Comparison of ENCODE assay signal across 19 cellular contexts in genomic region chr15:28602152-28602551, GRCh38. TPM values are rescaled to one million over a fixed set of nuclear protein-coding genes. Genes with fewer than 3 reads are reported as not detected.
"Had no signal": no experiment of that assay in that cellular context is flagged by ENCODE, and none has a peak within 500 bp of the region (broad histone marks: within the 10 kb centered on the region; RNA-seq: fewer than 3 reads in every experiment).

No MANE protein-coding gene starts in this region.

RNA-seq across cellular contexts. Expression of gene GOLGA6L25, which starts 48.8 kb away (rescaled TPM):
- total RNA-seq: activated naive CD4-positive, alpha-beta T cell treated with anti-CD3 and anti-CD28 coated beads for 36 hours; activated naive CD4-positive, alpha-beta T cell treated with anti-CD3 and anti-CD28 coated beads, Interleukin-2, amount 50 U/mL, for 72 hours; activated naive CD8-positive, alpha-beta T cell treated with anti-CD3 and anti-CD28 coated beads for 36 hours; activated naive CD8-positive, alpha-beta T cell treated with anti-CD3 and anti-CD28 coated beads, Interleukin-2, amount 10 ng/mL, durations not matched to agents 7 days and 5 days; activated T-cell treated with anti-CD3 and anti-CD28 coated beads, Interleukin-2, amount 50 U/mL, for 4 hours; activated T-cell treated with anti-CD3 and anti-CD28 coated beads, Interleukin-2, amount 50 U/mL, for 72 hours; activated T-helper 1 cell treated with anti-CD3 and anti-CD28 coated beads, Interleukin-12 subunit alpha, Interleukin-12 subunit beta, Interleukin-2, Interleukin-4 antibody, amounts not matched to agents 30 ng/mL and 10 ng/mL and 1 ng/mL, durations not matched to agents 14 hours and 24 hours and 36 hours; activated T-helper 17 cell treated with anti-CD3 and anti-CD28 coated beads, Interleukin-2, amount 50 U/mL, for 72 hours; activated T-helper 2 cell treated with anti-CD3 and anti-CD28 coated beads, Interferon-gamma antibody, Interleukin-2, Interleukin-4, amounts not matched to agents 10 μg/mL and 5 μg/mL and 100 μg/mL, durations not matched to agents 14 hours and 24 hours and 36 hours; adrenal gland; aorta; ascending aorta; astrocyte; body of pancreas; breast epithelium; bronchial epithelial cell; cardiac muscle cell; cardiac septum had no signal
- polyA plus RNA-seq: adipose tissue, adrenal gland, aorta, cardiac muscle cell had no signal
